Comparison of ENCODE assay signal across 9 cellular contexts in genomic region chr10:130301026-130301892, GRCh38.
DNase-seq lines count a peak whose midpoint lies in the region; ATAC-seq and TF ChIP-seq lines count a peak whose summit lies in the region.
"Had no signal": no experiment of that assay in that cellular context is flagged by ENCODE, and none has a peak within 500 bp of the region (broad histone marks: within the 10 kb centered on the region; RNA-seq: fewer than 3 reads in every experiment).

No MANE protein-coding gene starts in this region.

- H4K91ac ChIP-seq in trophoblast cell (ENCODE audit: low read depth, low read length): no peak overlapping the region

- H3K79me2 ChIP-seq in osteoblast (ENCODE audit: insufficient read depth, low read length) (no peaks in the 10 kb centered on the region), trophoblast cell (ENCODE audit: control insufficient read depth, insufficient read depth, low read length, poor library complexity) (no peaks in the 10 kb centered on the region)

- H3K27me3 ChIP-seq in brain microvascular endothelial cell (replicated peaks): no peaks in the 10 kb centered on the region
- no peaks in the 10 kb centered on the region for H3K27me3 ChIP-seq in osteoblast (ENCODE audit: insufficient read depth, low read length)
- H3K27me3 ChIP-seq in thymus (ENCODE audit: control insufficient read depth, insufficient read depth): no peaks in the 10 kb centered on the region
- peaks cover 3% of the 10 kb centered on the region for H3K27me3 ChIP-seq in trophoblast cell (ENCODE audit: insufficient read depth, low read length)

- no peaks in the 10 kb centered on the region for H3K4me1 ChIP-seq in osteoblast (ENCODE audit: insufficient read depth, low read length)
- no peaks in the 10 kb centered on the region for H3K4me1 ChIP-seq in thymus (ENCODE audit: control insufficient read depth, insufficient read depth, low read length)
- H3K4me1 ChIP-seq in trophoblast cell (ENCODE audit: control insufficient read depth in 1 of 2, insufficient read depth in 2 of 2, low read length in 2 of 2): no peaks in the 10 kb centered on the region

- no peak overlapping the region for H3K4ac ChIP-seq in trophoblast cell (ENCODE audit: low read depth, low read length)

- H3K27ac Mint-ChIP-seq in T-helper 17 cell: peak overlapping the region; percentile 88

- H3K9me3 ChIP-seq in T-helper 17 cell (ENCODE audit: control insufficient read depth, low read length, poor library complexity, severe bottlenecking) (no peaks in the 10 kb centered on the region), osteoblast (ENCODE audit: low read depth, low read length) (no peaks in the 10 kb centered on the region), thymus (ENCODE audit: control insufficient read depth) (peaks cover 2% of the 10 kb centered on the region), trophoblast cell (ENCODE audit: insufficient read depth, low read depth, low read length) (peaks cover 44% of the 10 kb centered on the region)

- no peak overlapping the region for H3K18ac ChIP-seq in trophoblast cell (ENCODE audit: low read length)

- no peak overlapping the region for H2AFZ ChIP-seq in osteoblast (ENCODE audit: low read length)
- H2AFZ ChIP-seq in trophoblast cell (ENCODE audit: insufficient read depth, low read length, poor library complexity): no peak overlapping the region

- ATAC-seq in HG02642 (IDR thresholded peaks at IDR 0.05; ENCODE audit: poor library complexity, unreplicated experiment): peak; percentile 66
- ATAC-seq in T-helper 17 cell: peak; percentile 74

- peak; percentile 18 to 56 (median 29) for DNase-seq in T-helper 17 cell
- DNase-seq in brain microvascular endothelial cell: no peak
- DNase-seq in osteoblast (ENCODE audit: insufficient read length, low spot score, missing footprints): peak; percentile 51
- DNase-seq in trophoblast cell: no peak
- no peak for DNase-seq in NCI-H128 (lab: John Stamatoyannopoulos, UW; ENCODE audit: unreplicated experiment)
- DNase-seq in NCI-H1105 (lab: John Stamatoyannopoulos, UW): no peak

- no peak overlapping the region for H3K9ac ChIP-seq in trophoblast cell (ENCODE audit: low read length)

- no peak overlapping the region for H4K8ac ChIP-seq in trophoblast cell (ENCODE audit: low read depth, low read length)

- no peak overlapping the region for H3K27ac ChIP-seq in brain microvascular endothelial cell
- H3K27ac ChIP-seq in osteoblast (ENCODE audit: low read depth, low read length): no peak overlapping the region
- peak overlapping the region; percentile 84 for H3K27ac ChIP-seq in thymus (ENCODE audit: low read depth)
- H3K27ac ChIP-seq in trophoblast cell (ENCODE audit: low read depth, low read length): no peak overlapping the region
- H3K27ac ChIP-seq: neutrophil had no signal

- H3K4me3 ChIP-seq in brain microvascular endothelial cell (ENCODE audit: low read depth, low read length) (peak overlapping the region; percentile 26), osteoblast (ENCODE audit: insufficient read depth, low read length) (peak overlapping the region; percentile 64), thymus (ENCODE audit: low read length) (peak overlapping the region; percentile 51), trophoblast cell (ENCODE audit: low read depth, low read length) (no peak overlapping the region)

- TF ChIP-seq CTCF in brain microvascular endothelial cell (IDR thresholded peaks at IDR 0.05; ENCODE audit: low read depth, low read length, missing control alignments) (no peak), osteoblast (IDR thresholded peaks at IDR 0.05; ENCODE audit: extremely low read depth, low read depth, low read length) (no peak)

- no peak overlapping the region for H3K14ac ChIP-seq in trophoblast cell (ENCODE audit: low read length)

- no peak overlapping the region for H4K12ac ChIP-seq in trophoblast cell (ENCODE audit: low read depth, low read length)

- H4K20me1 ChIP-seq in osteoblast (ENCODE audit: insufficient read depth, low read length): no peaks in the 10 kb centered on the region

- H3K4me1 Mint-ChIP-seq in T-helper 17 cell: peaks cover 5% of the 10 kb centered on the region

- no peaks in the 10 kb centered on the region for H3K79me1 ChIP-seq in trophoblast cell (ENCODE audit: low read length)

- H3K23ac ChIP-seq in trophoblast cell (ENCODE audit: low read length): no peak overlapping the region

- H2AK5ac ChIP-seq in trophoblast cell (ENCODE audit: low read length): no peak overlapping the region

- H3K36me3 ChIP-seq in brain microvascular endothelial cell (replicated peaks) (no peaks in the 10 kb centered on the region), osteoblast (ENCODE audit: insufficient read depth, low read length) (no peaks in the 10 kb centered on the region), thymus (ENCODE audit: control insufficient read depth, insufficient read depth) (no peaks in the 10 kb centered on the region), trophoblast cell (ENCODE audit: control insufficient read depth in 1 of 2, insufficient read depth in 2 of 2, low read length in 2 of 2) (no peaks in the 10 kb centered on the region)
- H3K36me3 ChIP-seq: neutrophil had no signal

- H3K27me3 Mint-ChIP-seq in T-helper 17 cell: no peaks in the 10 kb centered on the region

- WGBS in thymus: 59% methylated on average over 53 of the region's 54 CpGs
- WGBS in trophoblast cell (ENCODE audit: extremely low coverage, insufficient coverage, insufficient read length): no CpG with 5 or more reads among the region's 54 CpGs

- H3K4me3 Mint-ChIP-seq in T-helper 17 cell: peak overlapping the region; percentile 88

- H2BK5ac ChIP-seq in trophoblast cell (ENCODE audit: low read depth, low read length, poor library complexity): no peak overlapping the region

- no peak overlapping the region for H2BK12ac ChIP-seq in trophoblast cell (ENCODE audit: low read length)

- H3K4me2 ChIP-seq in osteoblast (ENCODE audit: insufficient read depth, low read length) (peak overlapping the region; percentile 56), trophoblast cell (ENCODE audit: low read length) (no peak overlapping the region)

- in situ Hi-C loops in brain microvascular endothelial cell (cut with HindIII; ENCODE audit: low pct_ligation_motif_present, low sequenced_read_pairs): no loop called here

- no peaks in the 10 kb centered on the region for H3K36me3 Mint-ChIP-seq in T-helper 17 cell (ENCODE audit: low read depth)

- H2BK120ac ChIP-seq in trophoblast cell (ENCODE audit: insufficient read depth, low read length, poor library complexity): no peak overlapping the region

Comparison
In these comparisons a context has a peak if more than half of its experiments do, and no peak if none do; other contexts are left out.
1. DNase-seq: peak in T-helper 17 cell (3 of 3) and osteoblast (single experiment); none in brain microvascular endothelial cell (single experiment), trophoblast cell (0 of 2), NCI-H128 (single experiment) and NCI-H1105 (single experiment).